13 cellular contexts compared by ENCODE assay signal in the genomic region with DNA sequence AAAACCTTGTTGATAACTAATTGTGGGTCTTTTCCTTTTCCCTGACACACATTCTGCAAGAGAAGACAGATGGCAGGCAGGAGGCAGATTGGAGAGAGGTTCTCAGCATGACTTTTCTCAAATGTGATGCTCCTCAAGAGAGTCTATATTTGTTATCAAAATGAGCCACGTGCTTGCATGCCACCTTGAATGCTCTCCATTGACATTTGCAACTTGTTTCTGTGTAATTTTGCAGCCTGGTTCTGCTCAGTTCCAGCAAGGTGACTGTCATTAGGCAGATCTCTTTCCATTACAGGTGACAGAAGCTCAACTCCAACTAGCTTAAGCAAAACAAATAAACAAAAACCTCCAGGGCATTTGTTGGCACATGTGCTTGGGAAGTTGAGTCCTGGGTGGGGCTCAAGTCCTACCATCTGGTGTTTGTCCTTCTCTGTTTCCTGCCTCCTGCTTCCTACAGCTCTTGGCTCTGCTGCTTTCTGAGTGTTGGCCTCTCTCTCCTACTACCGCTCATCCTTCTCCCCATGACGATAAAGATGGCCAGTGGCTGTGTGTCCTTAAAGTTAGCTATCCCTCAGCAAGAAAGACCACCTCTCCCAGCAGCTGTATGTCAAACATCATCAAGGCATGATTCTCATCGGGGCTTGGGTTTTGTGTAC. TPM values are rescaled to one million over a fixed set of nuclear protein-coding genes. Genes with fewer than 3 reads are reported as not detected.
DNase-seq lines count a peak whose midpoint lies in the region; ATAC-seq and TF ChIP-seq lines count a peak whose summit lies in the region.
"Had no signal": no experiment of that assay in that cellular context is flagged by ENCODE, and none has a peak within 500 bp of the region (broad histone marks: within the 10 kb centered on the region; RNA-seq: fewer than 3 reads in every experiment).

No MANE protein-coding gene starts in this region.

- peaks cover 0 to 7% (median 0%) of the 10 kb centered on the region in 3 experiments for H3K36me3 ChIP-seq in naive thymus-derived CD4-positive, alpha-beta T cell (ENCODE audit: control insufficient read depth in 2 of 3, insufficient read depth in 3 of 3, low read length in 3 of 3)
- peaks cover 0 to 9% of the 10 kb centered on the region in 2 donors for H3K36me3 ChIP-seq in ascending aorta

- peaks cover 7 to 35% (median 33%) of the 10 kb centered on the region in 7 donors for H3K4me1 Mint-ChIP-seq in naive thymus-derived CD4-positive, alpha-beta T cell

- H3K4me1 ChIP-seq in naive thymus-derived CD4-positive, alpha-beta T cell (ENCODE audit: control insufficient read depth in 2 of 2, insufficient read depth in 2 of 2, low read length in 2 of 2): peaks cover 15 to 21% of the 10 kb centered on the region in 2 donors
- peaks cover 0 to 2% of the 10 kb centered on the region in 2 donors for H3K4me1 ChIP-seq in ascending aorta

- POLR2A ChIA-PET in naive thymus-derived CD4-positive, alpha-beta T cell (lab: Charles Lee): interaction anchor here (0.7 kb wide), 1 partner anchor 57 kb away, joined by 3 read pairs; a partner anchor contains a TSS

- H3K27me3 ChIP-seq in naive thymus-derived CD4-positive, alpha-beta T cell (ENCODE audit: control insufficient read depth in 2 of 2, insufficient read depth in 2 of 2, low read length in 2 of 2): no peaks in the 10 kb centered on the region
- H3K27me3 ChIP-seq in ascending aorta: no peaks in the 10 kb centered on the region

- H3K27me3 Mint-ChIP-seq in naive thymus-derived CD4-positive, alpha-beta T cell: no peaks in the 10 kb centered on the region

- no peak overlapping the region for H3K4me3 Mint-ChIP-seq in naive thymus-derived CD4-positive, alpha-beta T cell

- peaks cover 0 to 2% (median 0%) of the 10 kb centered on the region in 11 donors for H3K9me3 Mint-ChIP-seq in naive thymus-derived CD4-positive, alpha-beta T cell

- intact Hi-C loops in naive thymus-derived CD4-positive, alpha-beta T cell (cut with micrococcal nuclease): no loop called here
- intact Hi-C loops in ascending aorta (cut with DNase I): no loop called here

- CTCF ChIA-PET in naive thymus-derived CD4-positive, alpha-beta T cell (lab: Charles Lee): no interaction called here

- no peak overlapping the region for H3K27ac ChIP-seq in naive thymus-derived CD4-positive, alpha-beta T cell (ENCODE audit: low read depth, low read length)
- peak overlapping the region in 1 of 2 donors; percentile 2 for H3K27ac ChIP-seq in ascending aorta

- no peak overlapping the region for H3K4me3 ChIP-seq in naive thymus-derived CD4-positive, alpha-beta T cell (ENCODE audit: low read length)
- H3K4me3 ChIP-seq in ascending aorta: no peak overlapping the region

- TF ChIP-seq CTCF in ascending aorta (IDR thresholded peaks at IDR 0.05): no peak

- peak overlapping the region in 8 of 9 donors; percentile 14 to 97 (median 42) for H3K27ac Mint-ChIP-seq in naive thymus-derived CD4-positive, alpha-beta T cell

- H3K9me3 ChIP-seq in naive thymus-derived CD4-positive, alpha-beta T cell (ENCODE audit: control insufficient read depth in 2 of 3, low read length in 3 of 3): no peaks in the 10 kb centered on the region
- H3K9me3 ChIP-seq in ascending aorta: no peaks in the 10 kb centered on the region

- DNase-seq in COR-L47 (lab: John Stamatoyannopoulos, UW) (peak; percentile 39), NCI-H345 (lab: John Stamatoyannopoulos, UW) (peak; percentile 59), fibroblast of gingiva (ENCODE audit: low read depth) (peak; percentile 28), ascending aorta (ENCODE audit: low spot score in 2 of 2) (no peak), GM19238 (ENCODE audit: insufficient read length, low spot score) (no peak), A172 (ENCODE audit: low spot score) (no peak)
- DNase-seq in naive thymus-derived CD4-positive, alpha-beta T cell: no peak
- no peak for DNase-seq in activated effector memory CD4-positive, alpha-beta T cell treated with anti-CD3 and anti-CD28 coated beads, Interleukin-2, amount 50 U/mL, for 16 hours
- DNase-seq: central memory CD4-positive, alpha-beta T cell; mesendoderm; NCI-H774 had no signal

- ATAC-seq in naive thymus-derived CD4-positive, alpha-beta T cell: no peak
- ATAC-seq: HCT116, SK-N-SH treated with all-trans-retinoic acid at 6 μM for 48 hours had no signal

- H3K36me3 Mint-ChIP-seq in naive thymus-derived CD4-positive, alpha-beta T cell: peaks cover 0 to 20% (median 5%) of the 10 kb centered on the region in 5 donors

RNA-seq across cellular contexts. Expression of a gene that starts 56.7 kb away (rescaled TPM):
- 10 to 100 TPM; 20.3 to 45.2 (median 34.2) TPM for total RNA-seq in naive thymus-derived CD4-positive, alpha-beta T cell
- polyA plus RNA-seq in naive thymus-derived CD4-positive, alpha-beta T cell: 10 to 100 TPM; 16.4 to 30.3 TPM
- 75.5 TPM for total RNA-seq in ascending aorta
- total RNA-seq in A172 (2014; rRNA removed; shearing (Covaris generic)): 12.2 and 13.0 TPM in 2 replicates

Comparison
In these comparisons a context has a peak if more than half of its experiments do, and no peak if none do; other contexts are left out.
1. DNase-seq: peak in COR-L47 (single experiment), NCI-H345 (single experiment) and fibroblast of gingiva (single experiment); none in naive thymus-derived CD4-positive, alpha-beta T cell (0 of 9), ascending aorta (0 of 2), activated effector memory CD4-positive, alpha-beta T cell treated with anti-CD3 and anti-CD28 coated beads, Interleukin-2, amount 50 U/mL, for 16 hours (single experiment), GM19238 (single experiment) and A172 (single experiment).